Comparison of ENCODE assay signal across 8 cellular contexts in genomic region chr12:121800694-121801600, GRCh38. TPM values are rescaled to one million over a fixed set of nuclear protein-coding genes. Genes with fewer than 3 reads are reported as not detected.
DNase-seq lines count a peak whose midpoint lies in the region; ATAC-seq and TF ChIP-seq lines count a peak whose summit lies in the region.

No MANE protein-coding gene starts in this region.

- peaks cover 34 to 71% (median 50%) of the 10 kb centered on the region in 6 donors for H3K4me1 ChIP-seq in spleen

- H3K4me1 Mint-ChIP-seq in chondrocyte (ENCODE audit: low read depth): peaks cover 48% of the 10 kb centered on the region

- H3K9me3 ChIP-seq in spleen: no peaks in the 10 kb centered on the region

- H3K4me3 ChIP-seq in kidney epithelial cell (ENCODE audit: low read depth, low read length): peak overlapping the region; percentile 68
- peak overlapping the region; percentile 66 to 92 (median 72) for H3K4me3 ChIP-seq in spleen

- TF ChIP-seq POLR2A in spleen (IDR thresholded peaks at IDR 0.05): peak in 1 of 3 donors; percentile 63

- DNase-seq in DMS153 treated with DMSO at 0.1 percent for 48 hours (lab: John Stamatoyannopoulos, UW; ENCODE audit: unreplicated experiment) (peak; percentile 51), DMS153 (lab: John Stamatoyannopoulos, UW) (no peak), NCI-H1105 treated with DMSO at 0.1 percent for 48 hours (lab: John Stamatoyannopoulos, UW) (peak; percentile 75), chondrocyte (ENCODE audit: low spot score) (no peak), kidney epithelial cell (ENCODE audit: low read depth) (no peak), spleen (peak; percentile 95)
- DNase-seq in activated CD4-positive, CD25-positive, alpha-beta regulatory T cell treated with anti-CD3 and anti-CD28 coated beads, Interleukin-2, amount 50 U/mL, for 16 hours (ENCODE audit: low read depth, low spot score): peak; percentile 38

- no peak for TF ChIP-seq CTCF in chondrocyte (IDR thresholded peaks at IDR 0.05)
- TF ChIP-seq CTCF in kidney epithelial cell (IDR thresholded peaks at IDR 0.05; ENCODE audit: insufficient read depth, low read length, poor library complexity, severe bottlenecking): no peak
- no peak for TF ChIP-seq CTCF in spleen (IDR thresholded peaks at IDR 0.05 in 8 of 11, conservative IDR thresholded peaks at IDR 0.05 in 3 of 11)

- peaks cover 4% of the 10 kb centered on the region for H3K36me3 Mint-ChIP-seq in chondrocyte (ENCODE audit: low read depth)

- 0 to 1% (median 1%) methylated on average over 57 to 86 of the region's 86 CpGs for WGBS in spleen, 5 donors

- H3K27ac Mint-ChIP-seq in chondrocyte (ENCODE audit: unreplicated experiment): peak overlapping the region; percentile 100

- peak overlapping the region; percentile 78 for H3K4me3 Mint-ChIP-seq in chondrocyte (ENCODE audit: unreplicated experiment)

- intact Hi-C loops in spleen (cut with DNase I; ENCODE audit: low total_unique reads): no loop called here

- peaks cover 1% of the 10 kb centered on the region for H3K36me3 ChIP-seq in kidney epithelial cell (ENCODE audit: control insufficient read depth, insufficient read depth, low read length)
- peaks cover 0 to 35% (median 12%) of the 10 kb centered on the region in 6 donors for H3K36me3 ChIP-seq in spleen

- H3K27me3 ChIP-seq in kidney epithelial cell (ENCODE audit: control insufficient read depth, insufficient read depth, low read length) (no peaks in the 10 kb centered on the region), spleen (replicated peaks in 1 of 7) (no peaks in the 10 kb centered on the region)

- H3K27ac ChIP-seq in spleen: peak overlapping the region; percentile 99 to 100 (median 100)

- no peaks in the 10 kb centered on the region for H3K9me3 Mint-ChIP-seq in chondrocyte (ENCODE audit: low read depth)

- no peaks in the 10 kb centered on the region for H3K27me3 Mint-ChIP-seq in chondrocyte (ENCODE audit: low read depth)

- no peak for ATAC-seq in HG02678 (IDR thresholded peaks at IDR 0.05; ENCODE audit: unreplicated experiment)

RNA-seq across cellular contexts. Expression of gene SETD1B, which starts 2.9 kb away (rescaled TPM):
- total RNA-seq in chondrocyte: 18.8 to 19.7 TPM (median 19.4 TPM) in 3 replicates
- total RNA-seq in kidney epithelial cell: 8.1 and 9.6 TPM in 2 replicates
- total RNA-seq in spleen: 10 to 100 TPM; 19.9 to 37.7 (median 31.8) TPM
- polyA plus RNA-seq in spleen: 10 to 100 TPM in 1 of 3 donors, 1 to 10 TPM in 2; 3.3 to 11.9 (median 5.3) TPM

RNA-seq across cellular contexts. Expression of gene RHOF, which starts 7.5 kb away (rescaled TPM):
- total RNA-seq in chondrocyte (9.6 to 14.1 TPM (median 10.8 TPM) in 3 replicates), kidney epithelial cell (194 and 311 TPM in 2 replicates), spleen (10 to 100 TPM; 45.2 to 71.7 (median 54.6) TPM)
- polyA plus RNA-seq in spleen: 10 to 100 TPM; 18.4 to 29.4 (median 20.3) TPM

RNA-seq across cellular contexts. Expression of gene HPD, which starts 57.7 kb away (rescaled TPM):
- total RNA-seq in chondrocyte (not detected in 3 replicates), kidney epithelial cell (0.33 TPM in 1 of 2 replicates, not detected in the other), spleen (1 to 10 TPM in 4 of 7 donors, under 1 TPM in 2, not detected in 1; 0.57 to 2.8 (median 1.7) TPM)
- polyA plus RNA-seq in spleen: 1 to 10 TPM in 1 of 3 donors, under 1 TPM in 2; 0.78 to 1.5 (median 0.86) TPM

Comparison
In these comparisons a context has a peak if more than half of its experiments do, and no peak if none do; other contexts are left out.
1. DNase-seq: peak in DMS153 treated with DMSO at 0.1 percent for 48 hours (single experiment), NCI-H1105 treated with DMSO at 0.1 percent for 48 hours (single experiment), activated CD4-positive, CD25-positive, alpha-beta regulatory T cell treated with anti-CD3 and anti-CD28 coated beads, Interleukin-2, amount 50 U/mL, for 16 hours (single experiment) and spleen (single experiment); none in DMS153 (single experiment), chondrocyte (single experiment) and kidney epithelial cell (single experiment).